ENCODE assay signal across 13 cellular contexts in genomic region chr5:141874262-141874964, GRCh38. TPM values are rescaled to one million over a fixed set of nuclear protein-coding genes. Genes with fewer than 3 reads are reported as not detected.
DNase-seq lines count a peak whose midpoint lies in the region; ATAC-seq and TF ChIP-seq lines count a peak whose summit lies in the region.
"Had no signal": no experiment of that assay in that cellular context is flagged by ENCODE, and none has a peak within 500 bp of the region (broad histone marks: within the 10 kb centered on the region; RNA-seq: fewer than 3 reads in every experiment).

No MANE protein-coding gene starts in this region.

- no peak overlapping the region for H3K27ac ChIP-seq in esophagus (ENCODE audit: low read depth in 2 of 2, low read length in 1 of 2)
- H3K27ac ChIP-seq in upper lobe of right lung = peak overlapping the region; percentile 11
- H3K27ac ChIP-seq: ascending aorta had no signal

- no peak for TF ChIP-seq CTCF in nephron (IDR thresholded peaks at IDR 0.05; ENCODE audit: unreplicated experiment in 3 of 3)
- TF ChIP-seq CTCF in upper lobe of right lung (IDR thresholded peaks at IDR 0.05) = no peak

- intact Hi-C loops in left cardiac atrium (cut with DNase I) = no loop called here
- intact Hi-C loops in cardiac septum (cut with DNase I) = loop anchor here (2.0 kb wide), 1 partner anchor 24 kb away; no protein-coding TSS in a partner anchor
- intact Hi-C loops in upper lobe of right lung (cut with DNase I) = no loop called here

- H3K9me3 ChIP-seq in esophagus (ENCODE audit: control insufficient read depth in 2 of 2, insufficient read depth in 1 of 2, low read depth in 1 of 2, low read length in 1 of 2) = no peaks in the 10 kb centered on the region
- no peaks in the 10 kb centered on the region for H3K9me3 ChIP-seq in upper lobe of right lung
- H3K9me3 ChIP-seq: ascending aorta had no signal

- H3K4me1 Mint-ChIP-seq in nephron = peaks cover 15% of the 10 kb centered on the region

- H3K27me3 Mint-ChIP-seq in nephron (ENCODE audit: low read depth) = peaks cover 93% of the 10 kb centered on the region

- ATAC-seq in left cardiac atrium (no peak), upper lobe of right lung (no peak), HG02885 (IDR thresholded peaks at IDR 0.05; ENCODE audit: poor library complexity, unreplicated experiment) (no peak)

- peaks cover 0 to 9% of the 10 kb centered on the region in 2 donors for H3K27me3 ChIP-seq in esophagus (ENCODE audit: control insufficient read depth in 1 of 2, insufficient read depth in 2 of 2, low read length in 2 of 2)
- H3K27me3 ChIP-seq in upper lobe of right lung = peaks cover 19% of the 10 kb centered on the region

- peaks cover 4 to 29% of the 10 kb centered on the region in 2 donors for H3K4me1 ChIP-seq in esophagus (ENCODE audit: control insufficient read depth in 2 of 2, insufficient read depth in 2 of 2, low read length in 1 of 2)
- peaks cover 37% of the 10 kb centered on the region for H3K4me1 ChIP-seq in upper lobe of right lung

- H3K27ac Mint-ChIP-seq in nephron = no peak overlapping the region

- DNase-seq in left cardiac atrium (peak; percentile 13), cardiac septum (ENCODE audit: low spot score) (no peak), upper lobe of right lung (peak; percentile 66), NCI-H1092 treated with DMSO at 0.1 percent for 48 hours (lab: John Stamatoyannopoulos, UW) (no peak), NCI-H226 (no peak)
- DNase-seq: DND-41, erythroblast, OCI-M1 had no signal

- no peaks in the 10 kb centered on the region for H3K9me3 Mint-ChIP-seq in nephron

- WGBS in esophagus, 2 donors = 47 to 60% methylated on average over 16 of the region's 16 CpGs

- H3K36me3 ChIP-seq in esophagus (ENCODE audit: control insufficient read depth in 2 of 2, insufficient read depth in 2 of 2, low read length in 1 of 2) (no peaks in the 10 kb centered on the region), upper lobe of right lung (no peaks in the 10 kb centered on the region)
- H3K36me3 ChIP-seq: ascending aorta had no signal

- H3K4me3 ChIP-seq in esophagus (ENCODE audit: low read depth in 1 of 2, low read length in 2 of 2) (peak overlapping the region; percentile 4 to 78), upper lobe of right lung (peak overlapping the region; percentile 66)

- peak overlapping the region in 2 of 3 experiments; percentile 6 to 52 for H3K4me3 Mint-ChIP-seq in nephron

- peaks cover 3% of the 10 kb centered on the region for H3K36me3 Mint-ChIP-seq in nephron (ENCODE audit: low read depth)

RNA-seq across cellular contexts. Expression of gene PCDH1, which starts 3.8 kb away (rescaled TPM):
- 10 to 100 TPM; 20.7 to 36.0 TPM for total RNA-seq in left cardiac atrium
- 16.9 TPM for total RNA-seq in cardiac septum
- 10 to 100 TPM; 36.4 to 42.6 TPM for polyA plus RNA-seq in esophagus
- 66.6 TPM for total RNA-seq in upper lobe of right lung
- total RNA-seq: T-helper 2 cell treated with Interferon-gamma antibody and Interleukin-4, amounts not matched to agents 100 ng/mL and 5 ng/mL, for 36 hours had no signal

RNA-seq across cellular contexts. Expression of gene DELE1, which starts 49.3 kb away (rescaled TPM):
- total RNA-seq in left cardiac atrium = 10 to 100 TPM; 79.9 to 85.5 TPM
- 115 TPM for total RNA-seq in cardiac septum
- 10 to 100 TPM; 30.4 to 30.5 TPM for polyA plus RNA-seq in esophagus
- 83.3 TPM for total RNA-seq in upper lobe of right lung

Comparison
In these comparisons a context has a peak if more than half of its experiments do, and no peak if none do; other contexts are left out.
1. DNase-seq: peak in left cardiac atrium (single experiment) and upper lobe of right lung (single experiment); none in cardiac septum (single experiment), NCI-H1092 treated with DMSO at 0.1 percent for 48 hours (single experiment) and NCI-H226 (single experiment).